In genomic region chrX:24276011-24276410, GRCh38 we compare ENCODE assay signal across 19 cellular contexts. TPM values are rescaled to one million over a fixed set of nuclear protein-coding genes. Genes with fewer than 3 reads are reported as not detected.
"Had no signal": no experiment of that assay in that cellular context is flagged by ENCODE, and none has a peak within 500 bp of the region (broad histone marks: within the 10 kb centered on the region; RNA-seq: fewer than 3 reads in every experiment).

No MANE protein-coding gene starts in this region.

- H3K27ac Mint-ChIP-seq: activated CD4-positive, alpha-beta T cell treated with anti-CD3 and anti-CD28 coated beads, Interleukin-2, amount 10 ng/mL, durations not matched to agents 24 days and 14 days had no signal

- H3K4me3 ChIP-seq: gastroesophageal sphincter, sigmoid colon, suprapubic skin, upper lobe of left lung had no signal

- DNase-seq: activated CD4-positive, alpha-beta T cell treated with anti-CD3 and anti-CD28 coated beads, Interleukin-2, amount 10 ng/mL, durations not matched to agents 24 days and 14 days; activated CD8-positive, alpha-beta memory T cell treated with anti-CD3 and anti-CD28 coated beads for 24 hours; activated naive CD4-positive, alpha-beta T cell treated with Interleukin-2 at 50 U/mL for 16 hours; cortex of kidney; effector memory CD4-positive, alpha-beta T cell; left ventricle myocardium superior; mesendoderm; sigmoid colon; stimulated activated CD4-positive, alpha-beta T cell treated with anti-CD3 and anti-CD28 coated beads, Interleukin-12 subunit alpha, Interleukin-12 subunit beta, amount 100 ng/mL, for 4 hours; stimulated activated CD4-positive, alpha-beta T cell treated with anti-CD3 and anti-CD28 coated beads, Interleukin-2, amount 100 ng/mL, for 48 hours; stimulated activated naive CD8-positive, alpha-beta T cell treated with anti-CD3 and anti-CD28 coated beads, Interleukin-15, Interleukin-2, amounts not matched to agents 100 U/mL and 50 U/mL, for 24 hours; T-helper 9 cell; upper lobe of left lung had no signal

- H3K4me3 Mint-ChIP-seq: activated CD4-positive, alpha-beta T cell treated with anti-CD3 and anti-CD28 coated beads, Interleukin-2, amount 10 ng/mL, durations not matched to agents 24 days and 14 days; nephron had no signal

- H3K36me3 ChIP-seq: gastroesophageal sphincter, sigmoid colon, suprapubic skin, upper lobe of left lung had no signal

- H3K4me1 ChIP-seq: gastroesophageal sphincter, suprapubic skin, upper lobe of left lung had no signal

- H3K9me3 ChIP-seq: gastroesophageal sphincter, sigmoid colon, suprapubic skin, upper lobe of left lung had no signal

- ATAC-seq: gastroesophageal sphincter; left ventricle myocardium superior; stimulated activated naive CD8-positive, alpha-beta T cell treated with anti-CD3 and anti-CD28 coated beads, Interleukin-15, Interleukin-2, amounts not matched to agents 100 U/mL and 50 U/mL, for 24 hours had no signal

- H3K27me3 ChIP-seq: gastroesophageal sphincter, sigmoid colon, suprapubic skin, upper lobe of left lung had no signal

- H3K9me3 Mint-ChIP-seq: activated CD4-positive, alpha-beta T cell treated with anti-CD3 and anti-CD28 coated beads, Interleukin-2, amount 10 ng/mL, durations not matched to agents 24 days and 14 days had no signal

RNA-seq across cellular contexts. Expression of gene SUPT20HL2, which starts 37.9 kb away (rescaled TPM):
- total RNA-seq: epithelial cell of proximal tubule, gastroesophageal sphincter, left ventricle myocardium superior, osteoblast, pulmonary artery endothelial cell, suprapubic skin, upper lobe of left lung had no signal
